Comparison of ENCODE assay signal across 34 cellular contexts in the genomic region with DNA sequence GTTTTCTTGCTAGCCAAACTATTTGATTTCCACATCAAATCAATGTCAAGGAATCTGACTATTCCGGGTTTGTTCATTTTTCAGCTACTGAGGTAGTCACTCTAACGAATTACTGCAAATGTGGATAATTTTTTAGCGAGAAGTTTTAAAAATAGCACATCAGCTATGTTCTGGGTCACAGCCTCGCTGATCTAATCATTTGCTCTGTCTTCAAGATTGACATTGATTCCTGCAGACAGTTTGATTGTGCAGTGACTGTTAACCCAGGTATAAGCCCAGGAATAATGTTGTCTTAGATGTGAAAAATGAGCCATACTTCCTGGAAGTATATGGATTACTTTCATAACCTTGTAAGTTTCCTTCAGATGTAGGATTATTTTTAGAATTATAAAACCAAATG.
"Had no signal": no experiment of that assay in that cellular context is flagged by ENCODE, and none has a peak within 500 bp of the region (broad histone marks: within the 10 kb centered on the region; RNA-seq: fewer than 3 reads in every experiment).

No MANE protein-coding gene starts in this region.

- H3K27me3 ChIP-seq: MG63 had no signal

- H3K4me3 ChIP-seq: MG63 had no signal

- DNase-seq: Karpas-422, Kasumi-1, MG63, MM.1S, MV-4-11, NCI-H1048, NCI-H1092, NCI-H1092 treated with DMSO at 0.1 percent for 48 hours, NCI-H1105, NCI-H1105 treated with DMSO at 0.1 percent for 48 hours, NCI-H1417, NCI-H1417 treated with DMSO at 0.1 percent for 48 hours, NCI-H1436, NCI-H1436 treated with DMSO at 0.1 percent for 48 hours, NCI-H146, NCI-H1694, NCI-H1694 treated with DMSO at 0.1 percent for 48 hours, NCI-H187, NCI-H187 treated with DMSO at 0.1 percent for 48 hours, NCI-H1930, NCI-H2029, NCI-H2029 treated with DMSO at 0.1 percent for 48 hours, NCI-H2081, NCI-H2081 treated with DMSO at 0.1 percent for 48 hours, NCI-H2107, NCI-H2171, NCI-H2171 treated with DMSO at 0.1 percent for 48 hours, NCI-H2227 treated with DMSO at 0.1 percent for 48 hours, NCI-H226, NCI-H345, NCI-H446, NCI-H446 treated with DMSO at 0.1 percent for 48 hours, NCI-H510A, NCI-H510A treated with DMSO at 0.1 percent for 48 hours had no signal

- H3K36me3 ChIP-seq: MG63 had no signal

- H3K9me3 ChIP-seq: MG63 had no signal
